Comparison of ENCODE assay signal across 8 cellular contexts in genomic region chr2:151260492-151261239, GRCh38. TPM values are rescaled to one million over a fixed set of nuclear protein-coding genes. Genes with fewer than 3 reads are reported as not detected.
DNase-seq lines count a peak whose midpoint lies in the region; ATAC-seq and TF ChIP-seq lines count a peak whose summit lies in the region.

No MANE protein-coding gene starts in this region.

- peak overlapping the region; percentile 99 for H3K27ac Mint-ChIP-seq in activated CD4-positive, alpha-beta T cell treated with anti-CD3 and anti-CD28 coated beads, Interleukin-2, amount 10 ng/mL, durations not matched to agents 24 days and 14 days
- peak overlapping the region; percentile 95 to 96 for H3K27ac Mint-ChIP-seq in natural killer cell

- H3K36me3 ChIP-seq in OCI-LY1 (ENCODE audit: insufficient read depth, low read length): no peaks in the 10 kb centered on the region

- H3K4me3 Mint-ChIP-seq in activated CD4-positive, alpha-beta T cell treated with anti-CD3 and anti-CD28 coated beads, Interleukin-2, amount 10 ng/mL, durations not matched to agents 24 days and 14 days: peak overlapping the region; percentile 95
- peak overlapping the region; percentile 95 for H3K4me3 Mint-ChIP-seq in natural killer cell

- H3K27ac ChIP-seq in OCI-LY1 (ENCODE audit: low read depth, low read length, poor library complexity, severe bottlenecking) (peak overlapping the region; percentile 62), dorsolateral prefrontal cortex (peak overlapping the region in 58 of 59 donors; percentile 71 to 97 (median 89))

- H3K9me2 ChIP-seq in OCI-LY1 (ENCODE audit: low read depth, low read length): no peaks in the 10 kb centered on the region

- ATAC-seq in HG02642 (IDR thresholded peaks at IDR 0.05; ENCODE audit: poor library complexity, unreplicated experiment): peak; percentile 16
- ATAC-seq in natural killer cell: peak; percentile 1 to 25 (median 4)

- peak overlapping the region; percentile 68 for H3K4me2 ChIP-seq in OCI-LY1 (ENCODE audit: low read length)

- H3K9me3 Mint-ChIP-seq in activated CD4-positive, alpha-beta T cell treated with anti-CD3 and anti-CD28 coated beads, Interleukin-2, amount 10 ng/mL, durations not matched to agents 24 days and 14 days: no peaks in the 10 kb centered on the region
- no peaks in the 10 kb centered on the region for H3K9me3 Mint-ChIP-seq in natural killer cell

- TF ChIP-seq CTCF in OCI-LY1 (IDR thresholded peaks at IDR 0.05; ENCODE audit: low read length) (no peak), dorsolateral prefrontal cortex (IDR thresholded peaks at IDR 0.05 in 54 of 56, conservative IDR thresholded peaks at IDR 0.05 in 2 of 56; ENCODE audit: low read depth in 1 of 56, partially characterized antibody in 56 of 56) (no peak), natural killer cell (IDR thresholded peaks at IDR 0.05) (no peak)

- H3K4me3 ChIP-seq in OCI-LY1 (ENCODE audit: low read depth, low read length, poor library complexity, severe bottlenecking): peak overlapping the region; percentile 71
- peak overlapping the region; percentile 64 to 97 (median 85) for H3K4me3 ChIP-seq in dorsolateral prefrontal cortex

- H2AFZ ChIP-seq in OCI-LY1 (ENCODE audit: low read length): peak overlapping the region; percentile 21

- intact Hi-C loops in activated CD4-positive, alpha-beta T cell treated with anti-CD3 and anti-CD28 coated beads, Interleukin-2, amount 10 ng/mL, durations not matched to agents 24 days and 14 days (cut with micrococcal nuclease): loop anchor here (1.0 to 10.0 kb wide), 4 partner anchors 29 to 374 kb away; partner anchors contain the start of gene NMI
- intact Hi-C loops in dorsolateral prefrontal cortex (cut with DNase I) (loop anchor here (1.0 to 10.0 kb wide), 3 partner anchors 94 to 152 kb away; partner anchors contain the start of gene TNFAIP6 (in 1 of the 2)), natural killer cell (cut with micrococcal nuclease) (loop anchor here (1.0 to 10.0 kb wide), 3 partner anchors 29 to 1676 kb away; partner anchors contain the start of genes MMADHC and NMI)

- H3K4me1 Mint-ChIP-seq in activated CD4-positive, alpha-beta T cell treated with anti-CD3 and anti-CD28 coated beads, Interleukin-2, amount 10 ng/mL, durations not matched to agents 24 days and 14 days: peaks cover 28% of the 10 kb centered on the region
- peaks cover 16 to 22% of the 10 kb centered on the region in 2 donors for H3K4me1 Mint-ChIP-seq in natural killer cell

- peaks cover 17% of the 10 kb centered on the region for H3K4me1 ChIP-seq in OCI-LY1 (ENCODE audit: insufficient read depth, low read length, severe bottlenecking)

- no peaks in the 10 kb centered on the region for H4K20me1 ChIP-seq in OCI-LY1 (ENCODE audit: insufficient read depth, low read length)

- no peaks in the 10 kb centered on the region for H3F3A ChIP-seq in OCI-LY1 (ENCODE audit: insufficient read depth, low read length)

- DNase-seq in activated CD4-positive, alpha-beta T cell treated with anti-CD3 and anti-CD28 coated beads, Interleukin-2, amount 10 ng/mL, durations not matched to agents 24 days and 14 days: no peak
- no peak for DNase-seq in activated CD4-positive, alpha-beta T cell treated with anti-CD3 and anti-CD28 coated beads, Interleukin-2, amount 50 U/mL, for 4 hours
- no peak for DNase-seq in dorsolateral prefrontal cortex
- no peak for DNase-seq in natural killer cell
- no peak for DNase-seq in UCSD-AML1 (lab: John Stamatoyannopoulos, UW; ENCODE audit: unreplicated experiment)
- no peak for DNase-seq in activated CD4-positive, CD25-positive, alpha-beta regulatory T cell treated with anti-CD3 and anti-CD28 coated beads, Interleukin-2, amount 50 U/mL, for 72 hours

- no peaks in the 10 kb centered on the region for H3K9me3 ChIP-seq in OCI-LY1 (ENCODE audit: low read length)

- H3K27me3 ChIP-seq in OCI-LY1 (ENCODE audit: insufficient read depth, low read length): no peaks in the 10 kb centered on the region
- H3K27me3 ChIP-seq in dorsolateral prefrontal cortex: no peaks in the 10 kb centered on the region

- peak overlapping the region; percentile 76 for H3K9ac ChIP-seq in OCI-LY1 (ENCODE audit: low read length)

- peaks cover 2% of the 10 kb centered on the region for H3K27me3 Mint-ChIP-seq in activated CD4-positive, alpha-beta T cell treated with anti-CD3 and anti-CD28 coated beads, Interleukin-2, amount 10 ng/mL, durations not matched to agents 24 days and 14 days
- no peaks in the 10 kb centered on the region for H3K27me3 Mint-ChIP-seq in natural killer cell (ENCODE audit: low read depth in 2 of 2)

- peaks cover 4% of the 10 kb centered on the region for H3K36me3 Mint-ChIP-seq in activated CD4-positive, alpha-beta T cell treated with anti-CD3 and anti-CD28 coated beads, Interleukin-2, amount 10 ng/mL, durations not matched to agents 24 days and 14 days (ENCODE audit: low read depth)
- no peaks in the 10 kb centered on the region for H3K36me3 Mint-ChIP-seq in natural killer cell

- H3K79me2 ChIP-seq in OCI-LY1 (ENCODE audit: insufficient read depth, low read length): no peaks in the 10 kb centered on the region

RNA-seq across cellular contexts. Expression of gene RBM43, which starts 1.0 kb away (rescaled TPM):
- 2.5 and 3.4 TPM in 2 replicates for total RNA-seq in activated CD4-positive, alpha-beta T cell treated with anti-CD3 and anti-CD28 coated beads, Interleukin-2, amount 10 ng/mL, durations not matched to agents 24 days and 14 days
- total RNA-seq in dorsolateral prefrontal cortex (1 to 10 TPM; 2.0 to 7.1 (median 4.5) TPM), natural killer cell (10 to 100 TPM in 2 of 3 donors, 1 to 10 TPM in 1; 5.6 to 12.4 (median 10.9) TPM)

RNA-seq across cellular contexts. Expression of gene NMI, which starts 28.8 kb away (rescaled TPM):
- total RNA-seq in activated CD4-positive, alpha-beta T cell treated with anti-CD3 and anti-CD28 coated beads, Interleukin-2, amount 10 ng/mL, durations not matched to agents 24 days and 14 days: 36.7 and 37.2 TPM in 2 replicates
- total RNA-seq in dorsolateral prefrontal cortex: 1 to 10 TPM in 118 of 120 experiments, under 1 TPM in 2; 0.68 to 9.3 (median 2.9) TPM
- 10 to 100 TPM; 19.5 to 32.8 (median 23.0) TPM for total RNA-seq in natural killer cell
